10 cellular contexts compared by ENCODE assay signal in genomic region chr22:27686534-27686933, GRCh38.
A peak's percentile ranks its signal among the peaks of the same experiment; 100 is the strongest.
DNase-seq lines count a peak whose midpoint lies in the region; ATAC-seq and TF ChIP-seq lines count a peak whose summit lies in the region.
"Had no signal": no experiment of that assay in that cellular context is flagged by ENCODE, and none has a peak within 500 bp of the region (broad histone marks: within the 10 kb centered on the region; RNA-seq: fewer than 3 reads in every experiment).

No MANE protein-coding gene starts in this region.

- intact Hi-C loops in adrenal gland (cut with DNase I): no loop called here
- intact Hi-C loops in posterior cingulate gyrus (cut with DNase I): no loop called here

- no peak for ATAC-seq in HG03378 (IDR thresholded peaks at IDR 0.05; ENCODE audit: unreplicated experiment)

- H3K4me1 Mint-ChIP-seq in activated naive CD8-positive, alpha-beta T cell treated with anti-CD3 and anti-CD28 coated beads for 36 hours: no peaks in the 10 kb centered on the region

- H3K27me3 ChIP-seq in BJ (ENCODE audit: control insufficient read depth, insufficient read depth, low read length) (no peaks in the 10 kb centered on the region), adrenal gland (no peaks in the 10 kb centered on the region), cardiac muscle cell (no peaks in the 10 kb centered on the region)

- peak in 1 of 2 donors; percentile 70 for TF ChIP-seq POLR2A in adrenal gland (IDR thresholded peaks at IDR 0.05)

- POLR2A ChIA-PET in BJ (lab: Charles Lee): no interaction called here

- H3K4me3 ChIP-seq in BJ (ENCODE audit: low read depth, low read length) (no peak overlapping the region), adrenal gland (no peak overlapping the region), cardiac muscle cell (no peak overlapping the region)
- H3K4me3 ChIP-seq: HAP-1 had no signal

- peaks cover 2% of the 10 kb centered on the region for H3K9me3 Mint-ChIP-seq in activated naive CD8-positive, alpha-beta T cell treated with anti-CD3 and anti-CD28 coated beads for 36 hours

- H3K27me3 Mint-ChIP-seq in activated naive CD8-positive, alpha-beta T cell treated with anti-CD3 and anti-CD28 coated beads for 36 hours: peaks cover 12% of the 10 kb centered on the region

- CTCF ChIA-PET in BJ (lab: Yijun Ruan, JAX): interaction anchor here (0.6 to 1.7 kb wide), 2 partner anchors 10 to 27 kb away, joined by 3 read pairs; no protein-coding TSS in a partner anchor

- H3K36me3 Mint-ChIP-seq in activated naive CD8-positive, alpha-beta T cell treated with anti-CD3 and anti-CD28 coated beads for 36 hours: no peaks in the 10 kb centered on the region

- no peak for TF ChIP-seq CTCF in BJ (IDR thresholded peaks at IDR 0.05; ENCODE audit: insufficient read depth, low read depth, low read length)
- TF ChIP-seq CTCF in adrenal gland (IDR thresholded peaks at IDR 0.05): no peak
- TF ChIP-seq CTCF in cardiac muscle cell (IDR thresholded peaks at IDR 0.05; ENCODE audit: low read depth, low read length): no peak

- no peak overlapping the region for H3K4me3 Mint-ChIP-seq in activated naive CD8-positive, alpha-beta T cell treated with anti-CD3 and anti-CD28 coated beads for 36 hours

- H3K36me3 ChIP-seq in BJ (ENCODE audit: control insufficient read depth, insufficient read depth, low read length) (no peaks in the 10 kb centered on the region), adrenal gland (replicated peaks in 1 of 2) (no peaks in the 10 kb centered on the region), cardiac muscle cell (no peaks in the 10 kb centered on the region)
- H3K36me3 ChIP-seq: HAP-1 had no signal

- H3K27ac Mint-ChIP-seq in activated naive CD8-positive, alpha-beta T cell treated with anti-CD3 and anti-CD28 coated beads for 36 hours: no peak overlapping the region

- H3K9me3 ChIP-seq in adrenal gland (replicated peaks in 1 of 3) (no peaks in the 10 kb centered on the region), cardiac muscle cell (ENCODE audit: low read depth) (no peaks in the 10 kb centered on the region)
- H3K9me3 ChIP-seq: HAP-1 had no signal

- peaks cover 5 to 14% of the 10 kb centered on the region in 2 donors for H3K4me1 ChIP-seq in adrenal gland (replicated peaks in 1 of 2)
- H3K4me1 ChIP-seq in cardiac muscle cell (ENCODE audit: low read depth): peaks cover 13% of the 10 kb centered on the region
- H3K4me1 ChIP-seq: HAP-1 had no signal

- H3K27ac ChIP-seq in adrenal gland: peak overlapping the region; percentile 48 to 91 (median 66)
- H3K27ac ChIP-seq in cardiac muscle cell: peak overlapping the region; percentile 89

- DNase-seq in BJ (ENCODE audit: low read depth) (peak; percentile 5), adrenal gland (peak; percentile 88 to 96 (median 96)), cardiac muscle cell (ENCODE audit: low read depth in 1 of 2, low spot score in 1 of 2) (peak; percentile 91 to 92), posterior cingulate gyrus (peak; percentile 60 to 97 (median 79)), SW 1271 (lab: John Stamatoyannopoulos, UW) (no peak)
- DNase-seq in activated naive CD8-positive, alpha-beta T cell treated with anti-CD3 and anti-CD28 coated beads for 36 hours: no peak
- no peak for DNase-seq in activated naive CD4-positive, alpha-beta T cell treated with anti-CD3 and anti-CD28 coated beads, Interleukin-2, amount 50 U/mL, for 16 hours
- DNase-seq: NCI-H1930 had no signal

- WGBS in adrenal gland, 4 donors: 29 to 63% (median 37%) methylated on average over 9 to 10 of the region's 10 CpGs

Comparison
In these comparisons a context has a peak if more than half of its experiments do, and no peak if none do; other contexts are left out.
1. DNase-seq: peak in BJ (single experiment), adrenal gland (7 of 7), cardiac muscle cell (2 of 2) and posterior cingulate gyrus (10 of 10); none in activated naive CD8-positive, alpha-beta T cell treated with anti-CD3 and anti-CD28 coated beads for 36 hours (single experiment), activated naive CD4-positive, alpha-beta T cell treated with anti-CD3 and anti-CD28 coated beads, Interleukin-2, amount 50 U/mL, for 16 hours (single experiment) and SW 1271 (0 of 2).